In genomic region chr5:54401515-54401914, GRCh38 we compare ENCODE assay signal across 1 cellular context.
TF ChIP-seq lines count a peak whose summit lies in the region.

No MANE protein-coding gene starts in this region.

TF ChIP-seq in K562, 482 proteins besides CTCF, POLR2A, EP300 and RAD21 (continued from another document):
- TF ChIP-seq ZNF318 (IDR thresholded peaks at IDR 0.05; ENCODE audit: borderline replicate concordance in 1 of 2, low read depth in 1 of 2) (no peak), BDP1 (IDR thresholded peaks at IDR 0.05; ENCODE audit: insufficient read depth, insufficient read length) (no peak), EHMT2 (IDR thresholded peaks at IDR 0.05) (no peak), TCF3 (CRISPR knock-in tag; IDR thresholded peaks at IDR 0.05) (no peak), MEF2A (IDR thresholded peaks at IDR 0.05; ENCODE audit: control insufficient read depth, low read depth, low read length) (no peak), CHD1 (IDR thresholded peaks at IDR 0.05; ENCODE audit: low read length) (no peak), FOSL1 (tag; conservative IDR thresholded peaks at IDR 0.05) (no peak), SMARCA4 (IDR thresholded peaks at IDR 0.05) (no peak)
